In genomic region chr7:74082770-74083116, GRCh38 we compare ENCODE assay signal across 8 cellular contexts. TPM values are rescaled to one million over a fixed set of nuclear protein-coding genes. Genes with fewer than 3 reads are reported as not detected.
DNase-seq lines count a peak whose midpoint lies in the region; ATAC-seq and TF ChIP-seq lines count a peak whose summit lies in the region.

No MANE protein-coding gene starts in this region.

- H3K4me1 ChIP-seq in OCI-LY1 (ENCODE audit: insufficient read depth, low read length, severe bottlenecking): peaks cover 26% of the 10 kb centered on the region
- peaks cover 17 to 28% (median 25%) of the 10 kb centered on the region in 4 donors for H3K4me1 ChIP-seq in esophagus muscularis mucosa
- H3K4me1 ChIP-seq in skeletal muscle tissue (ENCODE audit: control insufficient read depth in 3 of 3, insufficient read depth in 3 of 3, low read length in 3 of 3): peaks cover 22 to 26% (median 23%) of the 10 kb centered on the region in 3 donors
- peaks cover 13 to 22% of the 10 kb centered on the region in 2 donors for H3K4me1 ChIP-seq in thyroid gland

- peaks cover 7% of the 10 kb centered on the region for H3K36me3 Mint-ChIP-seq in activated CD8-positive, alpha-beta memory T cell treated with anti-CD3 and anti-CD28 coated beads, Interleukin-2, amount 10 ng/mL, durations not matched to agents 7 days and 5 days

- no peaks in the 10 kb centered on the region for H3F3A ChIP-seq in OCI-LY1 (ENCODE audit: insufficient read depth, low read length)

- H3K9ac ChIP-seq in OCI-LY1 (ENCODE audit: low read length) (peak overlapping the region; percentile 60; the same call in 1 of the 2 replicates), skeletal muscle tissue (ENCODE audit: low read depth in 1 of 3, low read length in 3 of 3) (peak overlapping the region in 2 of 3 donors; percentile 50 to 77)

- H3K9me3 ChIP-seq in OCI-LY1 (ENCODE audit: low read length) (no peaks in the 10 kb centered on the region), esophagus muscularis mucosa (no peaks in the 10 kb centered on the region), skeletal muscle tissue (ENCODE audit: control insufficient read depth in 3 of 3, low read length in 3 of 3) (no peaks in the 10 kb centered on the region), thyroid gland (no peaks in the 10 kb centered on the region)

- TF ChIP-seq POLR2A in esophagus muscularis mucosa (IDR thresholded peaks at IDR 0.05; ENCODE audit: low read depth): no peak
- no peak for TF ChIP-seq POLR2A in thyroid gland (IDR thresholded peaks at IDR 0.05)

- peak overlapping the region; percentile 61 for H3K4me3 Mint-ChIP-seq in activated CD8-positive, alpha-beta memory T cell treated with anti-CD3 and anti-CD28 coated beads, Interleukin-2, amount 10 ng/mL, durations not matched to agents 7 days and 5 days

- no peak for TF ChIP-seq EP300 in esophagus muscularis mucosa (IDR thresholded peaks at IDR 0.05)

- peaks cover 12% of the 10 kb centered on the region for H3K4me1 Mint-ChIP-seq in activated CD8-positive, alpha-beta memory T cell treated with anti-CD3 and anti-CD28 coated beads, Interleukin-2, amount 10 ng/mL, durations not matched to agents 7 days and 5 days

- no peak for DNase-seq in activated CD8-positive, alpha-beta memory T cell treated with anti-CD3 and anti-CD28 coated beads, Interleukin-2, amount 10 ng/mL, durations not matched to agents 7 days and 5 days
- no peak for DNase-seq in activated CD8-positive, alpha-beta memory T cell treated with anti-CD3 and anti-CD28 coated beads for 24 hours
- DNase-seq in esophagus muscularis mucosa (ENCODE audit: extremely low spot score) (no peak), thyroid gland (no peak), mucosa of gallbladder (ENCODE audit: low spot score) (no peak), DMS 273 treated with DMSO at 0.1 percent for 48 hours (lab: John Stamatoyannopoulos, UW) (no peak)

- H3K27me3 Mint-ChIP-seq in activated CD8-positive, alpha-beta memory T cell treated with anti-CD3 and anti-CD28 coated beads, Interleukin-2, amount 10 ng/mL, durations not matched to agents 7 days and 5 days: no peaks in the 10 kb centered on the region

- H3K4me3 ChIP-seq in OCI-LY1 (ENCODE audit: low read depth, low read length, poor library complexity, severe bottlenecking) (peak overlapping the region; percentile 58), esophagus muscularis mucosa (peak overlapping the region in 3 of 4 donors; percentile 86 to 95 (median 93)), skeletal muscle tissue (ENCODE audit: low read length in 3 of 3) (peak overlapping the region in 2 of 3 donors; percentile 61 to 67), thyroid gland (replicated peaks in 1 of 3) (no peak overlapping the region)

- H3K36me3 ChIP-seq in OCI-LY1 (ENCODE audit: insufficient read depth, low read length) (peaks cover 14% of the 10 kb centered on the region), esophagus muscularis mucosa (peaks cover 0 to 14% (median 0%) of the 10 kb centered on the region in 4 donors), skeletal muscle tissue (ENCODE audit: control insufficient read depth in 3 of 3, insufficient read depth in 3 of 3, low read length in 3 of 3) (peaks cover 4 to 8% (median 6%) of the 10 kb centered on the region in 3 donors), thyroid gland (no peaks in the 10 kb centered on the region)

- H3K4me2 ChIP-seq in OCI-LY1 (ENCODE audit: low read length): peak overlapping the region; percentile 84

- H4K20me1 ChIP-seq in OCI-LY1 (ENCODE audit: insufficient read depth, low read length): no peaks in the 10 kb centered on the region

- no peak overlapping the region for H3K27ac Mint-ChIP-seq in activated CD8-positive, alpha-beta memory T cell treated with anti-CD3 and anti-CD28 coated beads, Interleukin-2, amount 10 ng/mL, durations not matched to agents 7 days and 5 days

- H3K27ac ChIP-seq in OCI-LY1 (ENCODE audit: low read depth, low read length, poor library complexity, severe bottlenecking) (no peak overlapping the region), esophagus muscularis mucosa (replicated peaks in 1 of 4) (peak overlapping the region in 3 of 4 donors; percentile 44 to 54 (median 54)), skeletal muscle tissue (ENCODE audit: low read depth, low read length) (no peak overlapping the region), thyroid gland (no peak overlapping the region)

- no peaks in the 10 kb centered on the region for H3K9me2 ChIP-seq in OCI-LY1 (ENCODE audit: low read depth, low read length)

- H3K79me2 ChIP-seq in OCI-LY1 (ENCODE audit: insufficient read depth, low read length): no peaks in the 10 kb centered on the region

- CTCF ChIA-PET in activated CD8-positive, alpha-beta memory T cell treated with anti-CD3 and anti-CD28 coated beads, Interleukin-2, amount 10 ng/mL, durations not matched to agents 7 days and 5 days (lab: Charles Lee): interaction anchor here (0.8 to 4.5 kb wide), 5 partner anchors 14 to 124 kb away, joined by 3 to 31 read pairs (median 4); no protein-coding TSS in a partner anchor

- intact Hi-C loops in esophagus muscularis mucosa (cut with DNase I) (no loop called here), thyroid gland (cut with DNase I) (no loop called here)

- H3K27me3 ChIP-seq in OCI-LY1 (ENCODE audit: insufficient read depth, low read length): no peaks in the 10 kb centered on the region
- peaks cover 0 to 3% (median 0%) of the 10 kb centered on the region in 4 donors for H3K27me3 ChIP-seq in esophagus muscularis mucosa
- H3K27me3 ChIP-seq in skeletal muscle tissue (ENCODE audit: control insufficient read depth in 3 of 3, insufficient read depth in 3 of 3, low read length in 3 of 3): no peaks in the 10 kb centered on the region
- H3K27me3 ChIP-seq in thyroid gland: no peaks in the 10 kb centered on the region

- ATAC-seq in activated CD8-positive, alpha-beta memory T cell treated with anti-CD3 and anti-CD28 coated beads, Interleukin-2, amount 10 ng/mL, durations not matched to agents 7 days and 5 days: no peak

- no peak for TF ChIP-seq CTCF in OCI-LY1 (IDR thresholded peaks at IDR 0.05; ENCODE audit: low read length)
- TF ChIP-seq CTCF in esophagus muscularis mucosa (IDR thresholded peaks at IDR 0.05): no peak
- TF ChIP-seq CTCF in thyroid gland (IDR thresholded peaks at IDR 0.05): no peak

- no peak overlapping the region for H2AFZ ChIP-seq in OCI-LY1 (ENCODE audit: low read length)

- no peaks in the 10 kb centered on the region for H3K9me3 Mint-ChIP-seq in activated CD8-positive, alpha-beta memory T cell treated with anti-CD3 and anti-CD28 coated beads, Interleukin-2, amount 10 ng/mL, durations not matched to agents 7 days and 5 days (ENCODE audit: low read depth)

- WGBS in esophagus muscularis mucosa: 80% methylated on average over 7 of the region's 9 CpGs
- 89 to 90% methylated on average over 9 of the region's 9 CpGs for WGBS in thyroid gland, 2 donors

RNA-seq across cellular contexts. Expression of gene LIMK1, which starts 0.9 kb away (rescaled TPM):
- total RNA-seq in activated CD8-positive, alpha-beta memory T cell treated with anti-CD3 and anti-CD28 coated beads, Interleukin-2, amount 10 ng/mL, durations not matched to agents 7 days and 5 days: 10 to 100 TPM; 44.8 to 49.5 TPM
- total RNA-seq in esophagus muscularis mucosa (10 to 100 TPM in 3 of 4 donors, 1 to 10 TPM in 1; 10.0 to 19.3 (median 11.9) TPM), skeletal muscle tissue (4.7 TPM), thyroid gland (10 to 100 TPM; 16.7 to 32.8 (median 21.5) TPM), mucosa of gallbladder (26.9 TPM)

RNA-seq across cellular contexts. Expression of gene ELN, which starts 54.8 kb away (rescaled TPM):
- not detected for total RNA-seq in activated CD8-positive, alpha-beta memory T cell treated with anti-CD3 and anti-CD28 coated beads, Interleukin-2, amount 10 ng/mL, durations not matched to agents 7 days and 5 days
- total RNA-seq in esophagus muscularis mucosa: 100 to 1,000 TPM; 337 to 646 (median 447) TPM
- 107 TPM for total RNA-seq in skeletal muscle tissue
- total RNA-seq in thyroid gland: 10 to 100 TPM; 29.0 to 65.7 (median 50.8) TPM
- total RNA-seq in mucosa of gallbladder: 70.3 TPM

Comparison
In these comparisons a context has a peak if more than half of its experiments do, and no peak if none do; other contexts are left out.
1. H3K27ac ChIP-seq: peak in esophagus muscularis mucosa (3 of 4); none in OCI-LY1 (single experiment), skeletal muscle tissue (single experiment) and thyroid gland (0 of 3).
2. H3K4me3 ChIP-seq: peak in OCI-LY1 (single experiment), esophagus muscularis mucosa (3 of 4) and skeletal muscle tissue (2 of 3); none in thyroid gland (0 of 3).
3. RNA of gene ELN, which starts 54.8 kb away (total RNA-seq): 337 to 646 TPM in esophagus muscularis mucosa, 107 TPM in skeletal muscle tissue (single experiment), 70.3 TPM in mucosa of gallbladder (single experiment) and 29.0 to 65.7 TPM in thyroid gland; not detected in activated CD8-positive, alpha-beta memory T cell treated with anti-CD3 and anti-CD28 coated beads, Interleukin-2, amount 10 ng/mL, durations not matched to agents 7 days and 5 days; every median in the first group is over 10 times any median in the second.